1 cellular context compared by ENCODE assay signal in genomic region chr16:22191089-22191965, GRCh38.
TF ChIP-seq lines count a peak whose summit lies in the region.

No MANE protein-coding gene starts in this region.

TF ChIP-seq in HepG2, 621 proteins besides CTCF, POLR2A, EP300 and RAD21 (continued from another document and continues in another):
- peak; percentile 73; the same call in 1 of the 2 replicates for TF ChIP-seq ZBTB37 (CRISPR knock-in tag; IDR thresholded peaks at IDR 0.05)
- TF ChIP-seq ZNF567 (CRISPR knock-in tag; IDR thresholded peaks at IDR 0.05; ENCODE audit: borderline replicate concordance), result peak; percentile 90; the same call in 1 of the 2 replicates
- TF ChIP-seq KLF13 (CRISPR knock-in tag; IDR thresholded peaks at IDR 0.05), result peak; percentile 70; the same call in 1 of the 2 replicates
- no peak for TF ChIP-seq ZBTB43 (CRISPR knock-in tag; conservative IDR thresholded peaks at IDR 0.05)
- TF ChIP-seq KDM5B (CRISPR knock-in tag; IDR thresholded peaks at IDR 0.05; ENCODE audit: borderline replicate concordance), result peak; percentile 83
- TF ChIP-seq ZNF781 (CRISPR knock-in tag; IDR thresholded peaks at IDR 0.05; ENCODE audit: borderline replicate concordance, not compliant biosample characterization), result no peak
- no peak for TF ChIP-seq PPARG (CRISPR knock-in tag; conservative IDR thresholded peaks at IDR 0.05)
- no peak; the same call in 1 of the 2 replicates for TF ChIP-seq ZNF543 (CRISPR knock-in tag; IDR thresholded peaks at IDR 0.05)
- TF ChIP-seq, protein P1, sequence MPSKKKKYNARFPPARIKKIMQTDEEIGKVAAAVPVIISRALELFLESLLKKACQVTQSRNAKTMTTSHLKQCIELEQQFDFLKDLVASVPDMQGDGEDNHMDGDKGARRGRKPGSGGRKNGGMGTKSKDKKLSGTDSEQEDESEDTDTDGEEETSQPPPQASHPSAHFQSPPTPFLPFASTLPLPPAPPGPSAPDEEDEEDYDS (CRISPR knock-in tag; IDR thresholded peaks at IDR 0.05), result peak; percentile 97
- 0 out of 2 replicates have a peak, but pooled peaks have one; percentile 3 for TF ChIP-seq ZNF777 (CRISPR knock-in tag; IDR thresholded peaks at IDR 0.05)
- TF ChIP-seq, protein P2, sequence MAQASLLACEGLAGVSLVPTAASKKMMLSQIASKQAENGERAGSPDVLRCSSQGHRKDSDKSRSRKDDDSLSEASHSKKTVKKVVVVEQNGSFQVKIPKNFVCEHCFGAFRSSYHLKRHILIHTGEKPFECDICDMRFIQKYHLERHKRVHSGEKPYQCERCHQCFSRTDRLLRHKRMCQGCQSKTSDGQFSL (CRISPR knock-in tag; IDR thresholded peaks at IDR 0.05), result no peak
- peak; percentile 92 for TF ChIP-seq HNF1B (CRISPR knock-in tag; IDR thresholded peaks at IDR 0.05)
- no peak for TF ChIP-seq ARID5B (CRISPR knock-in tag; IDR thresholded peaks at IDR 0.05)
- no peak for TF ChIP-seq POGZ (CRISPR knock-in tag; IDR thresholded peaks at IDR 0.05)
- TF ChIP-seq SUZ12 (IDR thresholded peaks at IDR 0.05; ENCODE audit: low read depth, low read length), result no peak
- TF ChIP-seq AHR (CRISPR knock-in tag; IDR thresholded peaks at IDR 0.05), result no peak
- TF ChIP-seq NR2C2 (CRISPR knock-in tag; IDR thresholded peaks at IDR 0.05; ENCODE audit: borderline replicate concordance), result peak; percentile 45; the same call in 1 of the 2 replicates
- TF ChIP-seq NFATC3 (CRISPR knock-in tag; IDR thresholded peaks at IDR 0.05), result peak; percentile 91; the same call in 1 of the 2 replicates
- peak; percentile 25 for TF ChIP-seq PHF5A (CRISPR knock-in tag; IDR thresholded peaks at IDR 0.05; ENCODE audit: low read depth, unreplicated experiment)
- no peak for TF ChIP-seq PTBP1 (IDR thresholded peaks at IDR 0.05; ENCODE audit: low read depth, low read length, poor library complexity, severe bottlenecking)
- no peak for TF ChIP-seq GFI1 (CRISPR knock-in tag; IDR thresholded peaks at IDR 0.05; ENCODE audit: borderline replicate concordance)
- TF ChIP-seq ZMAT3 (CRISPR knock-in tag; conservative IDR thresholded peaks at IDR 0.05), result 0 out of 2 replicates have a peak, but pooled peaks have one; percentile 6
- TF ChIP-seq JUN (CRISPR knock-in tag; IDR thresholded peaks at IDR 0.05), result no peak
- TF ChIP-seq ZNF34 (CRISPR knock-in tag; IDR thresholded peaks at IDR 0.05; ENCODE audit: borderline replicate concordance), result 0 out of 2 replicates have a peak, but pooled peaks have one; percentile 46
- TF ChIP-seq CHD4 (IDR thresholded peaks at IDR 0.05; ENCODE audit: borderline replicate concordance, low read length), result peak; percentile 96; the same call in 1 of the 2 replicates
- peak; percentile 80 for TF ChIP-seq ZFP36L1 (CRISPR knock-in tag; IDR thresholded peaks at IDR 0.05)
- TF ChIP-seq ZNF547 (CRISPR knock-in tag; IDR thresholded peaks at IDR 0.05), result no peak; the same call in 1 of the 2 replicates
- TF ChIP-seq HNRNPH1 (optimal IDR thresholded peaks at IDR 0.05; ENCODE audit: low read depth, low read length), result peak; percentile 47
- TF ChIP-seq ZNF737 (CRISPR knock-in tag; IDR thresholded peaks at IDR 0.05; ENCODE audit: borderline replicate concordance), result no peak
- peak; percentile 3; the same call in 1 of the 2 replicates for TF ChIP-seq ZSCAN9 (CRISPR knock-in tag; IDR thresholded peaks at IDR 0.05; ENCODE audit: borderline replicate concordance)
- TF ChIP-seq, protein P3, sequence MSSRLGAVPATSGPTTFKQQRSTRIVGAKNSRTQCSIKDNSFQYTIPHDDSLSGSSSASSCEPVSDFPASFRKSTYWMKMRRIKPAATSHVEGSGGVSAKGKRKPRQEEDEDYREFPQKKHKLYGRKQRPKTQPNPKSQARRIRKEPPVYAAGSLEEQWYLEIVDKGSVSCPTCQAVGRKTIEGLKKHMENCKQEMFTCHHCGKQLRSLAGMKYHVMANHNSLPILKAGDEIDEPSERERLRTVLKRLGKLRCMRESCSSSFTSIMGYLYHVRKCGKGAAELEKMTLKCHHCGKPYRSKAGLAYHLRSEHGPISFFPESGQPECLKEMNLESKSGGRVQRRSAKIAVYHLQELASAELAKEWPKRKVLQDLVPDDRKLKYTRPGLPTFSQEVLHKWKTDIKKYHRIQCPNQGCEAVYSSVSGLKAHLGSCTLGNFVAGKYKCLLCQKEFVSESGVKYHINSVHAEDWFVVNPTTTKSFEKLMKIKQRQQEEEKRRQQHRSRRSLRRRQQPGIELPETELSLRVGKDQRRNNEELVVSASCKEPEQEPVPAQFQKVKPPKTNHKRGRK (CRISPR knock-in tag; IDR thresholded peaks at IDR 0.05), result no peak
- TF ChIP-seq ZNF335 (CRISPR knock-in tag; IDR thresholded peaks at IDR 0.05), result 0 out of 2 replicates have a peak, but pooled peaks have one; percentile 15
- no peak for TF ChIP-seq HNF4A (CRISPR knock-in tag; IDR thresholded peaks at IDR 0.05)
- TF ChIP-seq BRD4 (CRISPR knock-in tag; IDR thresholded peaks at IDR 0.05), result peak; percentile 66; the same call in 1 of the 2 replicates
- no peak for TF ChIP-seq ZNF281 (CRISPR knock-in tag; IDR thresholded peaks at IDR 0.05; ENCODE audit: borderline replicate concordance)
- no peak for TF ChIP-seq NFIB (CRISPR knock-in tag; IDR thresholded peaks at IDR 0.05; ENCODE audit: borderline replicate concordance)
- TF ChIP-seq MIXL1 (CRISPR knock-in tag; IDR thresholded peaks at IDR 0.05), result peak; percentile 43; the same call in 1 of the 2 replicates
- TF ChIP-seq ZNF333 (CRISPR knock-in tag; IDR thresholded peaks at IDR 0.05; ENCODE audit: borderline replicate concordance), result 0 out of 2 replicates have a peak, but pooled peaks have one; percentile 66
- peak; percentile 87 for TF ChIP-seq TAF1 (CRISPR knock-in tag; IDR thresholded peaks at IDR 0.05)
- peak; percentile 87 for TF ChIP-seq ZSCAN29 (CRISPR knock-in tag; conservative IDR thresholded peaks at IDR 0.05)
- TF ChIP-seq, protein P4, sequence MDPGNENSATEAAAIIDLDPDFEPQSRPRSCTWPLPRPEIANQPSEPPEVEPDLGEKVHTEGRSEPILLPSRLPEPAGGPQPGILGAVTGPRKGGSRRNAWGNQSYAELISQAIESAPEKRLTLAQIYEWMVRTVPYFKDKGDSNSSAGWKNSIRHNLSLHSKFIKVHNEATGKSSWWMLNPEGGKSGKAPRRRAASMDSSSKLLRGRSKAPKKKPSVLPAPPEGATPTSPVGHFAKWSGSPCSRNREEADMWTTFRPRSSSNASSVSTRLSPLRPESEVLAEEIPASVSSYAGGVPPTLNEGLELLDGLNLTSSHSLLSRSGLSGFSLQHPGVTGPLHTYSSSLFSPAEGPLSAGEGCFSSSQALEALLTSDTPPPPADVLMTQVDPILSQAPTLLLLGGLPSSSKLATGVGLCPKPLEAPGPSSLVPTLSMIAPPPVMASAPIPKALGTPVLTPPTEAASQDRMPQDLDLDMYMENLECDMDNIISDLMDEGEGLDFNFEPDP (CRISPR knock-in tag; conservative IDR thresholded peaks at IDR 0.05), result no peak
- TF ChIP-seq BORCS8-MEF2B (CRISPR knock-in tag; IDR thresholded peaks at IDR 0.05), result peak; percentile 57; the same call in 1 of the 2 replicates
- TF ChIP-seq ZNF546 (CRISPR knock-in tag; conservative IDR thresholded peaks at IDR 0.05), result peak; percentile 25; the same call in 1 of the 2 replicates
- TF ChIP-seq, protein P5, sequence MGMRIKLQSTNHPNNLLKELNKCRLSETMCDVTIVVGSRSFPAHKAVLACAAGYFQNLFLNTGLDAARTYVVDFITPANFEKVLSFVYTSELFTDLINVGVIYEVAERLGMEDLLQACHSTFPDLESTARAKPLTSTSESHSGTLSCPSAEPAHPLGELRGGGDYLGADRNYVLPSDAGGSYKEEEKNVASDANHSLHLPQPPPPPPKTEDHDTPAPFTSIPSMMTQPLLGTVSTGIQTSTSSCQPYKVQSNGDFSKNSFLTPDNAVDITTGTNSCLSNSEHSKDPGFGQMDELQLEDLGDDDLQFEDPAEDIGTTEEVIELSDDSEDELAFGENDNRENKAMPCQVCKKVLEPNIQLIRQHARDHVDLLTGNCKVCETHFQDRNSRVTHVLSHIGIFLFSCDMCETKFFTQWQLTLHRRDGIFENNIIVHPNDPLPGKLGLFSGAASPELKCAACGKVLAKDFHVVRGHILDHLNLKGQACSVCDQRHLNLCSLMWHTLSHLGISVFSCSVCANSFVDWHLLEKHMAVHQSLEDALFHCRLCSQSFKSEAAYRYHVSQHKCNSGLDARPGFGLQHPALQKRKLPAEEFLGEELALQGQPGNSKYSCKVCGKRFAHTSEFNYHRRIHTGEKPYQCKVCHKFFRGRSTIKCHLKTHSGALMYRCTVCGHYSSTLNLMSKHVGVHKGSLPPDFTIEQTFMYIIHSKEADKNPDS (CRISPR knock-in tag; IDR thresholded peaks at IDR 0.05), result no peak
- TF ChIP-seq ZNF709 (CRISPR knock-in tag; IDR thresholded peaks at IDR 0.05), result peak; percentile 45; the same call in 1 of the 2 replicates
- TF ChIP-seq KAT8 (CRISPR knock-in tag; IDR thresholded peaks at IDR 0.05), result peak; percentile 25; the same call in 1 of the 2 replicates
- TF ChIP-seq RBM39 (IDR thresholded peaks at IDR 0.05; ENCODE audit: low read depth, low read length, poor library complexity, severe bottlenecking), result peak; percentile 93
- TF ChIP-seq ZNF749 (CRISPR knock-in tag; IDR thresholded peaks at IDR 0.05; ENCODE audit: borderline replicate concordance), result peak; percentile 54; the same call in 1 of the 2 replicates
- TF ChIP-seq SMC3 (IDR thresholded peaks at IDR 0.05; ENCODE audit: low read length), result no peak
